In genomic region chr1:93042134-93042821, GRCh38 we compare ENCODE assay signal across 10 cellular contexts. TPM values are rescaled to one million over a fixed set of nuclear protein-coding genes. Genes with fewer than 3 reads are reported as not detected.
DNase-seq lines count a peak whose midpoint lies in the region; ATAC-seq lines count a peak whose summit lies in the region.
"Had no signal": no experiment of that assay in that cellular context is flagged by ENCODE, and none has a peak within 500 bp of the region (broad histone marks: within the 10 kb centered on the region; RNA-seq: fewer than 3 reads in every experiment).

No MANE protein-coding gene starts in this region.

- no peaks in the 10 kb centered on the region for H3K27me3 ChIP-seq in mucosa of stomach (ENCODE audit: control insufficient read depth, insufficient read depth, low read length)
- H3K27me3 ChIP-seq: BLaER1 treated with 17β-estradiol and CSF1 and Interleukin-3, amounts not matched to agents 10 nM and 100 nM had no signal

- H3K4me3 ChIP-seq in mucosa of stomach (ENCODE audit: low read length): no peak overlapping the region
- H3K4me3 ChIP-seq: BLaER1 treated with 17β-estradiol and CSF1 and Interleukin-3, amounts not matched to agents 10 nM and 100 nM had no signal

- peaks cover 34% of the 10 kb centered on the region for H3K4me1 Mint-ChIP-seq in activated CD8-positive, alpha-beta memory T cell treated with anti-CD3 and anti-CD28 coated beads, Interleukin-2, amount 10 ng/mL, durations not matched to agents 7 days and 5 days
- H3K4me1 Mint-ChIP-seq: neural crest cell had no signal

- peak; percentile 71 for DNase-seq in activated CD8-positive, alpha-beta memory T cell treated with anti-CD3 and anti-CD28 coated beads, Interleukin-2, amount 10 ng/mL, durations not matched to agents 7 days and 5 days
- no peak for DNase-seq in activated CD8-positive, alpha-beta memory T cell treated with anti-CD3 and anti-CD28 coated beads for 24 hours
- DNase-seq in T-helper 1 cell (peak in 3 of 5 donors; percentile 28 to 90 (median 33)), HuH-7.5 (ENCODE audit: low spot score) (no peak), NCI-H748 treated with DMSO at 0.1 percent for 48 hours (lab: John Stamatoyannopoulos, UW) (no peak), NCI-H1436 treated with DMSO at 0.1 percent for 48 hours (lab: John Stamatoyannopoulos, UW) (no peak)

- H3K36me3 ChIP-seq in mucosa of stomach (ENCODE audit: control insufficient read depth, insufficient read depth, low read length): no peaks in the 10 kb centered on the region
- H3K36me3 ChIP-seq: BLaER1 treated with 17β-estradiol and CSF1 and Interleukin-3, amounts not matched to agents 10 nM and 100 nM had no signal

- peak overlapping the region; percentile 97 for H3K27ac Mint-ChIP-seq in activated CD8-positive, alpha-beta memory T cell treated with anti-CD3 and anti-CD28 coated beads, Interleukin-2, amount 10 ng/mL, durations not matched to agents 7 days and 5 days

- peak overlapping the region; percentile 9 for H3K9ac ChIP-seq in mucosa of stomach (ENCODE audit: low read length)
- H3K9ac ChIP-seq: BLaER1 treated with 17β-estradiol and CSF1 and Interleukin-3, amounts not matched to agents 10 nM and 100 nM had no signal

- H3K9me3 Mint-ChIP-seq in activated CD8-positive, alpha-beta memory T cell treated with anti-CD3 and anti-CD28 coated beads, Interleukin-2, amount 10 ng/mL, durations not matched to agents 7 days and 5 days (ENCODE audit: low read depth): no peaks in the 10 kb centered on the region
- H3K9me3 Mint-ChIP-seq: neural crest cell had no signal

- CTCF ChIA-PET in activated CD8-positive, alpha-beta memory T cell treated with anti-CD3 and anti-CD28 coated beads, Interleukin-2, amount 10 ng/mL, durations not matched to agents 7 days and 5 days (lab: Charles Lee): interaction anchor here (0.8 to 1.7 kb wide), 11 partner anchors 9 to 74 kb away, joined by 3 to 13 read pairs (median 5); partner anchors contain the start of gene MTF2

- no peaks in the 10 kb centered on the region for H3K4me1 ChIP-seq in mucosa of stomach (ENCODE audit: control insufficient read depth, insufficient read depth, low read length)
- H3K4me1 ChIP-seq: BLaER1 treated with 17β-estradiol and CSF1 and Interleukin-3, amounts not matched to agents 10 nM and 100 nM had no signal

- H3K27me3 Mint-ChIP-seq in activated CD8-positive, alpha-beta memory T cell treated with anti-CD3 and anti-CD28 coated beads, Interleukin-2, amount 10 ng/mL, durations not matched to agents 7 days and 5 days: no peaks in the 10 kb centered on the region

- H3K9me3 ChIP-seq in mucosa of stomach (ENCODE audit: control insufficient read depth, low read length): no peaks in the 10 kb centered on the region
- H3K9me3 ChIP-seq: BLaER1 treated with 17β-estradiol and CSF1 and Interleukin-3, amounts not matched to agents 10 nM and 100 nM had no signal

- H3K36me3 Mint-ChIP-seq in activated CD8-positive, alpha-beta memory T cell treated with anti-CD3 and anti-CD28 coated beads, Interleukin-2, amount 10 ng/mL, durations not matched to agents 7 days and 5 days: peaks cover 1% of the 10 kb centered on the region

- H3K4me3 Mint-ChIP-seq in activated CD8-positive, alpha-beta memory T cell treated with anti-CD3 and anti-CD28 coated beads, Interleukin-2, amount 10 ng/mL, durations not matched to agents 7 days and 5 days: peak overlapping the region; percentile 74
- H3K4me3 Mint-ChIP-seq: neural crest cell had no signal

- ATAC-seq in activated CD8-positive, alpha-beta memory T cell treated with anti-CD3 and anti-CD28 coated beads, Interleukin-2, amount 10 ng/mL, durations not matched to agents 7 days and 5 days: peak; percentile 99
- peak; percentile 87 for ATAC-seq in HG02973 (IDR thresholded peaks at IDR 0.05; ENCODE audit: unreplicated experiment)

RNA-seq across cellular contexts. Expression of gene MTF2, which starts 36.8 kb away (rescaled TPM):
- 10 to 100 TPM; 70.6 to 75.7 TPM for total RNA-seq in activated CD8-positive, alpha-beta memory T cell treated with anti-CD3 and anti-CD28 coated beads, Interleukin-2, amount 10 ng/mL, durations not matched to agents 7 days and 5 days

Comparison
In these comparisons a context has a peak if more than half of its experiments do, and no peak if none do; other contexts are left out.
1. DNase-seq: peak in activated CD8-positive, alpha-beta memory T cell treated with anti-CD3 and anti-CD28 coated beads, Interleukin-2, amount 10 ng/mL, durations not matched to agents 7 days and 5 days (single experiment) and T-helper 1 cell (3 of 5); none in activated CD8-positive, alpha-beta memory T cell treated with anti-CD3 and anti-CD28 coated beads for 24 hours (single experiment), HuH-7.5 (single experiment), NCI-H748 treated with DMSO at 0.1 percent for 48 hours (single experiment) and NCI-H1436 treated with DMSO at 0.1 percent for 48 hours (single experiment).